ENCODE assay signal across 21 cellular contexts in genomic region chr13:47087841-47088240, GRCh38.
DNase-seq lines count a peak whose midpoint lies in the region.
"Had no signal": no experiment of that assay in that cellular context is flagged by ENCODE, and none has a peak within 500 bp of the region (broad histone marks: within the 10 kb centered on the region; RNA-seq: fewer than 3 reads in every experiment).

No MANE protein-coding gene starts in this region.

- H3K9me3 ChIP-seq in adipocyte (ENCODE audit: control insufficient read depth, low read length): no peaks in the 10 kb centered on the region
- H3K9me3 ChIP-seq in CD8-positive, alpha-beta memory T cell (ENCODE audit: low read length): no peaks in the 10 kb centered on the region

- no peaks in the 10 kb centered on the region for H3K27me3 Mint-ChIP-seq in CD8-positive, alpha-beta memory T cell
- H3K27me3 Mint-ChIP-seq: activated T-cell treated with anti-CD3 and anti-CD28 coated beads, Interleukin-2, amount 50 U/mL, for 24 hours; effector memory CD8-positive, alpha-beta T cell had no signal

- DNase-seq in GM04504 (ENCODE audit: low read depth) (peak; percentile 24), adipocyte (ENCODE audit: low read depth) (peak; percentile 39), glomerular visceral epithelial cell (ENCODE audit: extremely low spot score) (peak; percentile 36), NCI-H526 treated with DMSO at 0.1 percent for 48 hours (lab: John Stamatoyannopoulos, UW) (no peak), DMS 273 treated with DMSO at 0.1 percent for 48 hours (lab: John Stamatoyannopoulos, UW) (no peak), NCI-H2171 treated with DMSO at 0.1 percent for 48 hours (lab: John Stamatoyannopoulos, UW) (no peak)
- no peak for DNase-seq in CD8-positive, alpha-beta memory T cell
- DNase-seq: activated CD4-positive, alpha-beta T cell treated with anti-CD3 and anti-CD28 coated beads, Interleukin-2, amount 50 U/mL, for 1 hour; activated T-cell treated with anti-CD3 and anti-CD28 coated beads, Interleukin-2, amount 50 U/mL, for 24 hours; CD8-positive, alpha-beta T cell; effector memory CD8-positive, alpha-beta T cell; foreskin melanocyte; left ventricle myocardium superior; NCI-H2107; NCI-H774; trophoblast cell had no signal

- H3K36me3 ChIP-seq in adipocyte (ENCODE audit: control insufficient read depth, insufficient read depth, low read length, severe bottlenecking): no peaks in the 10 kb centered on the region
- H3K36me3 ChIP-seq in CD8-positive, alpha-beta memory T cell (ENCODE audit: insufficient read depth, low read length): no peaks in the 10 kb centered on the region
- H3K36me3 ChIP-seq: cardiac muscle cell had no signal

- peaks cover 0 to 3% (median 0%) of the 10 kb centered on the region in 5 donors for H3K9me3 Mint-ChIP-seq in CD8-positive, alpha-beta memory T cell
- H3K9me3 Mint-ChIP-seq: activated T-cell treated with anti-CD3 and anti-CD28 coated beads, Interleukin-2, amount 50 U/mL, for 24 hours; CD8-positive, alpha-beta T cell; effector memory CD8-positive, alpha-beta T cell; stimulated activated effector memory CD8-positive, alpha-beta T cell treated with anti-CD3 and anti-CD28 coated beads, Interleukin-12 subunit alpha, Interleukin-12 subunit beta, amount 100 ng/mL, for 72 hours had no signal

- CTCF ChIA-PET in CD8-positive, alpha-beta memory T cell (lab: Charles Lee): no interaction called here

- no peaks in the 10 kb centered on the region for H3K36me3 Mint-ChIP-seq in CD8-positive, alpha-beta memory T cell
- H3K36me3 Mint-ChIP-seq: activated naive CD4-positive, alpha-beta T cell treated with anti-CD3 and anti-CD28 coated beads, Interleukin-2, amount 50 U/mL, for 24 hours; CD8-positive, alpha-beta T cell; stimulated activated effector memory CD8-positive, alpha-beta T cell treated with anti-CD3 and anti-CD28 coated beads, Interleukin-12 subunit alpha, Interleukin-12 subunit beta, amount 100 ng/mL, for 72 hours had no signal

- H3K4me3 Mint-ChIP-seq in CD8-positive, alpha-beta memory T cell: no peak overlapping the region
- H3K4me3 Mint-ChIP-seq: activated naive CD4-positive, alpha-beta T cell treated with anti-CD3 and anti-CD28 coated beads, Interleukin-2, amount 50 U/mL, for 24 hours; activated T-cell treated with anti-CD3 and anti-CD28 coated beads, Interleukin-2, amount 50 U/mL, for 24 hours; CD8-positive, alpha-beta T cell; effector memory CD8-positive, alpha-beta T cell; stimulated activated effector memory CD8-positive, alpha-beta T cell treated with anti-CD3 and anti-CD28 coated beads, Interleukin-12 subunit alpha, Interleukin-12 subunit beta, amount 100 ng/mL, for 72 hours had no signal

- no peaks in the 10 kb centered on the region for H3K4me1 Mint-ChIP-seq in CD8-positive, alpha-beta memory T cell
- H3K4me1 Mint-ChIP-seq: activated naive CD4-positive, alpha-beta T cell treated with anti-CD3 and anti-CD28 coated beads, Interleukin-2, amount 50 U/mL, for 24 hours; stimulated activated effector memory CD8-positive, alpha-beta T cell treated with anti-CD3 and anti-CD28 coated beads, Interleukin-12 subunit alpha, Interleukin-12 subunit beta, amount 100 ng/mL, for 72 hours had no signal

- H3K27ac ChIP-seq in CD8-positive, alpha-beta memory T cell (ENCODE audit: low read depth, low read length): no peak overlapping the region
- H3K27ac ChIP-seq: cardiac muscle cell, parathyroid adenoma had no signal

- H3K9ac ChIP-seq in adipocyte (ENCODE audit: low read length): peak overlapping the region; percentile 52
- H3K9ac ChIP-seq: parathyroid adenoma had no signal

- POLR2A ChIA-PET in CD8-positive, alpha-beta memory T cell (lab: Charles Lee): no interaction called here

- peak overlapping the region; percentile 28 for H3K4me3 ChIP-seq in adipocyte (ENCODE audit: low read length)
- no peak overlapping the region for H3K4me3 ChIP-seq in CD8-positive, alpha-beta memory T cell (ENCODE audit: low read length)
- H3K4me3 ChIP-seq: cardiac muscle cell, GM12878 had no signal

- peaks cover 48% of the 10 kb centered on the region for H3K4me1 ChIP-seq in adipocyte (ENCODE audit: control insufficient read depth, insufficient read depth, low read length)
- H3K4me1 ChIP-seq in CD8-positive, alpha-beta memory T cell (ENCODE audit: insufficient read depth, low read length): no peaks in the 10 kb centered on the region
- H3K4me1 ChIP-seq: parathyroid adenoma had no signal

- no peaks in the 10 kb centered on the region for H3K27me3 ChIP-seq in adipocyte (replicated peaks; ENCODE audit: control insufficient read depth, insufficient read depth, low read length)
- H3K27me3 ChIP-seq in CD8-positive, alpha-beta memory T cell (ENCODE audit: insufficient read depth, low read length, poor library complexity, severe bottlenecking): no peaks in the 10 kb centered on the region
- H3K27me3 ChIP-seq: cardiac muscle cell had no signal

- no peak overlapping the region for H3K27ac Mint-ChIP-seq in CD8-positive, alpha-beta memory T cell
- H3K27ac Mint-ChIP-seq: activated naive CD4-positive, alpha-beta T cell treated with anti-CD3 and anti-CD28 coated beads, Interleukin-2, amount 50 U/mL, for 24 hours; activated T-cell treated with anti-CD3 and anti-CD28 coated beads, Interleukin-2, amount 50 U/mL, for 24 hours; CD8-positive, alpha-beta T cell; effector memory CD8-positive, alpha-beta T cell; stimulated activated effector memory CD8-positive, alpha-beta T cell treated with anti-CD3 and anti-CD28 coated beads, Interleukin-12 subunit alpha, Interleukin-12 subunit beta, amount 100 ng/mL, for 72 hours had no signal

Comparison
In these comparisons a context has a peak if more than half of its experiments do, and no peak if none do; other contexts are left out.
1. DNase-seq: peak in GM04504 (single experiment), adipocyte (single experiment) and glomerular visceral epithelial cell (single experiment); none in NCI-H526 treated with DMSO at 0.1 percent for 48 hours (single experiment), DMS 273 treated with DMSO at 0.1 percent for 48 hours (single experiment), CD8-positive, alpha-beta memory T cell (0 of 5) and NCI-H2171 treated with DMSO at 0.1 percent for 48 hours (single experiment).